ENCODE assay signal across 22 cellular contexts in genomic region chr18:79925656-79925979, GRCh38. TPM values are rescaled to one million over a fixed set of nuclear protein-coding genes. Genes with fewer than 3 reads are reported as not detected.
DNase-seq lines count a peak whose midpoint lies in the region; ATAC-seq and TF ChIP-seq lines count a peak whose summit lies in the region.
"Had no signal": no experiment of that assay in that cellular context is flagged by ENCODE, and none has a peak within 500 bp of the region (broad histone marks: within the 10 kb centered on the region; RNA-seq: fewer than 3 reads in every experiment).

No MANE protein-coding gene starts in this region.

- no peaks in the 10 kb centered on the region for H3K27me3 Mint-ChIP-seq in activated CD8-positive, alpha-beta T cell treated with anti-CD3 and anti-CD28 coated beads, Interleukin-2, amount 10 ng/mL, durations not matched to agents 7 days and 5 days (ENCODE audit: low read depth)
- H3K27me3 Mint-ChIP-seq: activated naive CD8-positive, alpha-beta T cell treated with anti-CD3 and anti-CD28 coated beads for 36 hours; CD4-positive, alpha-beta memory T cell; stimulated activated naive CD8-positive, alpha-beta T cell treated with anti-CD3 and anti-CD28 coated beads, Interleukin-15, Interleukin-2, amounts not matched to agents 100 ng/mL and 50 ng/mL, for 24 hours had no signal

- H3K9me3 ChIP-seq in ovary (no peaks in the 10 kb centered on the region), thyroid gland (no peaks in the 10 kb centered on the region)

- WGBS in ovary, 3 donors = 16 to 36% (median 28%) methylated on average over 6 of the region's 6 CpGs
- 80 to 85% methylated on average over 6 of the region's 6 CpGs for WGBS in thyroid gland, 2 donors

- intact Hi-C loops in ovary (cut with DNase I) = loop anchor here in 1 of 4 donors (10.0 kb wide), 1 partner anchor 109 kb away; the partner anchor contains the start of gene RBFA
- intact Hi-C loops in thyroid gland (cut with DNase I) = no loop called here
- intact Hi-C loops in cardiac septum (cut with DNase I) = no loop called here

- no peak for ATAC-seq in activated CD8-positive, alpha-beta T cell treated with anti-CD3 and anti-CD28 coated beads, Interleukin-2, amount 10 ng/mL, durations not matched to agents 7 days and 5 days

- peak; percentile 37 for DNase-seq in activated effector memory CD4-positive, alpha-beta T cell treated with anti-CD3 and anti-CD28 coated beads, Interleukin-2, amount 50 U/mL, for 16 hours
- no peak for DNase-seq in activated effector memory CD4-positive, alpha-beta T cell treated with Interleukin-2 at 50 U/mL for 16 hours
- peak; percentile 29 for DNase-seq in islet precursor cell
- DNase-seq in ovary = peak in 3 of 5 donors; percentile 14 to 21 (median 16)
- DNase-seq in thyroid gland = peak in 1 of 2 donors; percentile 4
- DNase-seq in activated CD4-positive, alpha-beta T cell treated with anti-CD3 and anti-CD28 coated beads, Interleukin-2, amount 50 U/mL, for 48 hours = no peak
- DNase-seq in activated CD8-positive, alpha-beta T cell treated with anti-CD3 and anti-CD28 coated beads, Interleukin-2, amount 10 ng/mL, durations not matched to agents 7 days and 5 days = no peak
- DNase-seq in cardiac septum (ENCODE audit: low spot score) = no peak
- DNase-seq: activated CD4-positive, alpha-beta T cell treated with anti-CD3 and anti-CD28 coated beads for 48 hours; activated naive CD8-positive, alpha-beta T cell treated with anti-CD3 and anti-CD28 coated beads for 36 hours; AML-193; CD4-positive, alpha-beta memory T cell; Karpas-422; NCI-H1436; NCI-H2081 treated with DMSO at 0.1 percent for 48 hours had no signal

- CTCF ChIA-PET in activated CD8-positive, alpha-beta T cell treated with anti-CD3 and anti-CD28 coated beads, Interleukin-2, amount 10 ng/mL, durations not matched to agents 7 days and 5 days (lab: Charles Lee) = no interaction called here

- H3K36me3 ChIP-seq in ovary = no peaks in the 10 kb centered on the region
- H3K36me3 ChIP-seq in thyroid gland = no peaks in the 10 kb centered on the region
- H3K36me3 ChIP-seq: neural progenitor cell had no signal

- no peak for TF ChIP-seq CTCF in ovary (IDR thresholded peaks at IDR 0.05)
- no peak for TF ChIP-seq CTCF in thyroid gland (IDR thresholded peaks at IDR 0.05)

- peak overlapping the region in 1 of 2 donors; percentile 3 for H3K27ac ChIP-seq in ovary
- peak overlapping the region; percentile 80 to 97 (median 92) for H3K27ac ChIP-seq in thyroid gland
- H3K27ac ChIP-seq: HL-60, neural progenitor cell, skin epidermis, tibial artery had no signal

- no peak for TF ChIP-seq EP300 in ovary (IDR thresholded peaks at IDR 0.05)

- peaks cover 23% of the 10 kb centered on the region for H3K36me3 Mint-ChIP-seq in activated CD8-positive, alpha-beta T cell treated with anti-CD3 and anti-CD28 coated beads, Interleukin-2, amount 10 ng/mL, durations not matched to agents 7 days and 5 days (ENCODE audit: low read depth)

- no peak for TF ChIP-seq POLR2A in ovary (IDR thresholded peaks at IDR 0.05)
- no peak for TF ChIP-seq POLR2A in thyroid gland (IDR thresholded peaks at IDR 0.05)

- H3K4me1 Mint-ChIP-seq in activated CD8-positive, alpha-beta T cell treated with anti-CD3 and anti-CD28 coated beads, Interleukin-2, amount 10 ng/mL, durations not matched to agents 7 days and 5 days (ENCODE audit: low read depth) = no peaks in the 10 kb centered on the region

- H3K9me3 Mint-ChIP-seq in activated CD8-positive, alpha-beta T cell treated with anti-CD3 and anti-CD28 coated beads, Interleukin-2, amount 10 ng/mL, durations not matched to agents 7 days and 5 days (ENCODE audit: insufficient read depth) = peaks cover 19% of the 10 kb centered on the region

- H3K4me1 ChIP-seq in ovary (ENCODE audit: insufficient read depth) = peaks cover 13% of the 10 kb centered on the region
- H3K4me1 ChIP-seq in thyroid gland = peaks cover 55 to 64% of the 10 kb centered on the region in 2 donors
- H3K4me1 ChIP-seq: tibial artery had no signal

- H3K27me3 ChIP-seq in ovary (no peaks in the 10 kb centered on the region), thyroid gland (no peaks in the 10 kb centered on the region)
- H3K27me3 ChIP-seq: neural progenitor cell, tibial artery had no signal

- H3K4me3 ChIP-seq in ovary (no peak overlapping the region), thyroid gland (replicated peaks in 1 of 3) (no peak overlapping the region)
- H3K4me3 ChIP-seq: lung, neural progenitor cell, skin epidermis, tibial artery had no signal

- H3K27ac Mint-ChIP-seq in activated CD8-positive, alpha-beta T cell treated with anti-CD3 and anti-CD28 coated beads, Interleukin-2, amount 10 ng/mL, durations not matched to agents 7 days and 5 days = no peak overlapping the region
- H3K27ac Mint-ChIP-seq: activated naive CD8-positive, alpha-beta T cell treated with anti-CD3 and anti-CD28 coated beads for 36 hours; neural progenitor cell; stimulated activated naive CD8-positive, alpha-beta T cell treated with anti-CD3 and anti-CD28 coated beads, Interleukin-15, Interleukin-2, amounts not matched to agents 100 ng/mL and 50 ng/mL, for 24 hours; T-helper 2 cell treated with Interferon-gamma antibody and Interleukin-4, amounts not matched to agents 5 μg/mL and 100 μg/mL, for 36 hours had no signal

- H3K4me3 Mint-ChIP-seq in activated CD8-positive, alpha-beta T cell treated with anti-CD3 and anti-CD28 coated beads, Interleukin-2, amount 10 ng/mL, durations not matched to agents 7 days and 5 days = no peak overlapping the region
- H3K4me3 Mint-ChIP-seq: activated naive CD8-positive, alpha-beta T cell treated with anti-CD3 and anti-CD28 coated beads for 36 hours; CD4-positive, alpha-beta memory T cell; neural progenitor cell; stimulated activated naive CD8-positive, alpha-beta T cell treated with anti-CD3 and anti-CD28 coated beads, Interleukin-15, Interleukin-2, amounts not matched to agents 100 ng/mL and 50 ng/mL, for 24 hours; T-helper 2 cell treated with Interferon-gamma antibody and Interleukin-4, amounts not matched to agents 5 μg/mL and 100 μg/mL, for 36 hours had no signal

- POLR2A ChIA-PET in activated CD8-positive, alpha-beta T cell treated with anti-CD3 and anti-CD28 coated beads, Interleukin-2, amount 10 ng/mL, durations not matched to agents 7 days and 5 days (lab: Charles Lee) = no interaction called here

RNA-seq across cellular contexts. Expression of gene SLC66A2, which starts 25.8 kb away (rescaled TPM):
- total RNA-seq in ovary = 10 to 100 TPM; 16.3 to 31.1 (median 27.0) TPM
- polyA plus RNA-seq in ovary = 10 to 100 TPM in 1 of 2 donors, 1 to 10 TPM in 1; 2.1 to 27.8 TPM
- 100 to 1,000 TPM in 2 of 4 donors, 10 to 100 TPM in 2; 93.5 to 193 (median 100) TPM for total RNA-seq in thyroid gland
- 10 to 100 TPM; 21.6 to 23.2 TPM for total RNA-seq in activated CD8-positive, alpha-beta T cell treated with anti-CD3 and anti-CD28 coated beads, Interleukin-2, amount 10 ng/mL, durations not matched to agents 7 days and 5 days
- 23.5 TPM for total RNA-seq in cardiac septum

RNA-seq across cellular contexts. Expression of gene HSBP1L1, which starts 38.8 kb away (rescaled TPM):
- total RNA-seq in ovary (10 to 100 TPM in 6 of 7 donors, 1 to 10 TPM in 1; 7.6 to 26.2 (median 12.3) TPM), thyroid gland (10 to 100 TPM; 25.7 to 51.8 (median 39.6) TPM), cardiac septum (7.9 TPM)
- polyA plus RNA-seq in ovary = 10 to 100 TPM; 11.4 to 15.9 TPM
- 1 to 10 TPM in 1 of 2 experiments, under 1 TPM in 1; 0.50 to 1.5 TPM for total RNA-seq in activated CD8-positive, alpha-beta T cell treated with anti-CD3 and anti-CD28 coated beads, Interleukin-2, amount 10 ng/mL, durations not matched to agents 7 days and 5 days

Comparison
In these comparisons a context has a peak if more than half of its experiments do, and no peak if none do; other contexts are left out.
1. DNase-seq: peak in activated effector memory CD4-positive, alpha-beta T cell treated with anti-CD3 and anti-CD28 coated beads, Interleukin-2, amount 50 U/mL, for 16 hours (single experiment), islet precursor cell (single experiment) and ovary (3 of 5); none in activated effector memory CD4-positive, alpha-beta T cell treated with Interleukin-2 at 50 U/mL for 16 hours (single experiment), activated CD4-positive, alpha-beta T cell treated with anti-CD3 and anti-CD28 coated beads, Interleukin-2, amount 50 U/mL, for 48 hours (0 of 2), activated CD8-positive, alpha-beta T cell treated with anti-CD3 and anti-CD28 coated beads, Interleukin-2, amount 10 ng/mL, durations not matched to agents 7 days and 5 days (single experiment) and cardiac septum (single experiment).